In genomic region chr20:63706852-63707557, GRCh38 we compare ENCODE assay signal across 1 cellular context.
TF ChIP-seq lines count a peak whose summit lies in the region.

No MANE protein-coding gene starts in this region.

TF ChIP-seq in K562, 482 proteins besides CTCF, POLR2A, EP300 and RAD21 (continued from another document and continues in another):
- TF ChIP-seq RERE (CRISPR knock-in tag; IDR thresholded peaks at IDR 0.05; ENCODE audit: borderline replicate concordance): no peak
- TF ChIP-seq HMG20A (CRISPR knock-in tag; conservative IDR thresholded peaks at IDR 0.05): no peak
- no peak for TF ChIP-seq ZNF143 (CRISPR knock-in tag; IDR thresholded peaks at IDR 0.05)
- no peak for TF ChIP-seq KDM5B (IDR thresholded peaks at IDR 0.05; ENCODE audit: insufficient replicate concordance, low read depth, low read length)
- TF ChIP-seq SMAD2 (IDR thresholded peaks at IDR 0.05; ENCODE audit: low read depth, low read length): no peak
- no peak for TF ChIP-seq MBD2 (IDR thresholded peaks at IDR 0.05; ENCODE audit: borderline replicate concordance, low read depth)
- no peak for TF ChIP-seq NCOA2 (IDR thresholded peaks at IDR 0.05; ENCODE audit: partially characterized antibody in 2 of 2)
- TF ChIP-seq HIVEP1 (CRISPR knock-in tag; IDR thresholded peaks at IDR 0.05): no peak
- TF ChIP-seq SNRNP70 (optimal IDR thresholded peaks at IDR 0.05; ENCODE audit: low read depth, low read length): no peak
- no peak for TF ChIP-seq MIER1 (IDR thresholded peaks at IDR 0.05; ENCODE audit: low read depth)
- TF ChIP-seq RBFOX2 (IDR thresholded peaks at IDR 0.05; ENCODE audit: low read depth, low read length): no peak
- no peak for TF ChIP-seq POLR2AphosphoS5 (IDR thresholded peaks at IDR 0.05; ENCODE audit: control insufficient read depth, insufficient read depth, low read depth, low read length)
- TF ChIP-seq POLR3G (IDR thresholded peaks at IDR 0.05; ENCODE audit: extremely low read depth, insufficient read length, insufficient replicate concordance): no peak
- no peak for TF ChIP-seq ZNF444 (CRISPR knock-in tag; IDR thresholded peaks at IDR 0.05)
- no peak for TF ChIP-seq PCBP2 (IDR thresholded peaks at IDR 0.05; ENCODE audit: low read depth, low read length, poor library complexity, severe bottlenecking)
- peak; percentile 69; the same call in 1 of the 2 replicates for TF ChIP-seq SAFB (IDR thresholded peaks at IDR 0.05; ENCODE audit: borderline replicate concordance, low read depth, low read length)
- TF ChIP-seq ZNF408 (CRISPR knock-in tag; IDR thresholded peaks at IDR 0.05; ENCODE audit: low read depth): no peak
- TF ChIP-seq CGGBP1 (CRISPR knock-in tag; IDR thresholded peaks at IDR 0.05): no peak
- no peak for TF ChIP-seq CREB1 (IDR thresholded peaks at IDR 0.05)
- peak; percentile 28; the same call in 1 of the 2 replicates for TF ChIP-seq CREB1 (CRISPR knock-in tag; IDR thresholded peaks at IDR 0.05)
- TF ChIP-seq DNMT1 (IDR thresholded peaks at IDR 0.05): no peak
- TF ChIP-seq ETV6 (IDR thresholded peaks at IDR 0.05; ENCODE audit: borderline replicate concordance in 1 of 2, low read depth in 2 of 2, low read length in 1 of 2): no peak
- TF ChIP-seq ETV6 (CRISPR knock-in tag; IDR thresholded peaks at IDR 0.05; ENCODE audit: borderline replicate concordance): no peak
- TF ChIP-seq SUPT5H (IDR thresholded peaks at IDR 0.05): no peak
- TF ChIP-seq CBFB (CRISPR knock-in tag; IDR thresholded peaks at IDR 0.05): no peak
- TF ChIP-seq SAP30 (IDR thresholded peaks at IDR 0.05; ENCODE audit: borderline replicate concordance, insufficient read depth, low read depth, low read length, poor library complexity, severe bottlenecking): peak; percentile 45
- no peak for TF ChIP-seq ZNF175 (CRISPR knock-in tag; IDR thresholded peaks at IDR 0.05; ENCODE audit: low read depth)
- no peak for TF ChIP-seq RAD51 (IDR thresholded peaks at IDR 0.05; ENCODE audit: borderline replicate concordance, low read depth)
- TF ChIP-seq ZNF778 (CRISPR knock-in tag; IDR thresholded peaks at IDR 0.05): no peak
- TF ChIP-seq NFIC (IDR thresholded peaks at IDR 0.05): peak; percentile 31; the same call in 1 of the 2 replicates
- TF ChIP-seq ELF1 (tag; IDR thresholded peaks at IDR 0.05): no peak
- no peak for TF ChIP-seq ZBTB49 (CRISPR knock-in tag; IDR thresholded peaks at IDR 0.05; ENCODE audit: borderline replicate concordance)
- peak; percentile 17; the same call in 1 of the 2 replicates for TF ChIP-seq OTX1 (CRISPR knock-in tag; IDR thresholded peaks at IDR 0.05)
- TF ChIP-seq SNAPC5 (CRISPR knock-in tag; IDR thresholded peaks at IDR 0.05): no peak
- no peak for TF ChIP-seq CUX1 (CRISPR knock-in tag; IDR thresholded peaks at IDR 0.05)
- TF ChIP-seq EZH2 (IDR thresholded peaks at IDR 0.05; ENCODE audit: borderline replicate concordance, low read depth, low read length): no peak
- no peak for TF ChIP-seq GTF2B (IDR thresholded peaks at IDR 0.05; ENCODE audit: extremely low read depth, insufficient read length)
- TF ChIP-seq ZNF717 (CRISPR knock-in tag; IDR thresholded peaks at IDR 0.05): no peak
- TF ChIP-seq XRCC4 (IDR thresholded peaks at IDR 0.05; ENCODE audit: extremely low read depth, insufficient read depth, insufficient read length): no peak
- TF ChIP-seq ZBTB8A (IDR thresholded peaks at IDR 0.05; ENCODE audit: partially characterized antibody): no peak
- TF ChIP-seq KAT2B (IDR thresholded peaks at IDR 0.05; ENCODE audit: low read depth, low read length): no peak
- TF ChIP-seq ZNF146 (CRISPR knock-in tag; IDR thresholded peaks at IDR 0.05; ENCODE audit: unreplicated experiment): no peak
- no peak for TF ChIP-seq SRSF1 (IDR thresholded peaks at IDR 0.05; ENCODE audit: low read depth, low read length)
- TF ChIP-seq REST (CRISPR knock-in tag; IDR thresholded peaks at IDR 0.05; ENCODE audit: low read depth): no peak
- TF ChIP-seq ZNF431 (CRISPR knock-in tag; IDR thresholded peaks at IDR 0.05): no peak
- 0 out of 2 replicates have a peak, but pooled peaks have one; percentile 20 for TF ChIP-seq PKNOX1 (IDR thresholded peaks at IDR 0.05)
- no peak for TF ChIP-seq USF2 (CRISPR knock-in tag; IDR thresholded peaks at IDR 0.05)
- no peak for TF ChIP-seq RBM25 (IDR thresholded peaks at IDR 0.05; ENCODE audit: low read depth, low read length, severe bottlenecking)
